ENCODE assay signal across 7 cellular contexts in the genomic region with DNA sequence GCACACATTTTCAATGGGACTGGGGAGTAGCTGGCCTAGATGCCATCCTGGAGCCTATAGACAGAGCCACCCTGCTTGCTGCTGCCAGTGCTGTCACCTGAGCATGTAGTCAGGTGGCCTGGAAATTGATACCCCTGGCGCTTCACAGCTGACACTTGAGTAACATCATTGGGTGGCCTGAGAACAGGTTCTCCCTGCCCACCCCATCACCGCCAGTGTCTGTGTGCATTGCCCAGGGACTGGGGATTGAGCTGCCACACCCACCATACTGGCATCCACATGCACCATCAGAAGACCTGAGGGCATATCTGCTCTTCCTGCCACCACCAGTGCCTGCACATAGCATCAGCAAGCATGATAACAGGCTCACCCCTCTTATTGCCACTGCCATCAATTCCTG.
"Had no signal": no experiment of that assay in that cellular context is flagged by ENCODE, and none has a peak within 500 bp of the region (broad histone marks: within the 10 kb centered on the region; RNA-seq: fewer than 3 reads in every experiment).

No MANE protein-coding gene starts in this region.

- H3K36me3 Mint-ChIP-seq: IgD-negative memory B cell had no signal

- H3K9me3 ChIP-seq: HAP-1 had no signal

- H3K4me3 ChIP-seq: GM23248, HAP-1 had no signal

- H3K27ac Mint-ChIP-seq: HFFc6, IgD-negative memory B cell had no signal

- H3K4me1 ChIP-seq: HAP-1 had no signal

- H3K4me3 Mint-ChIP-seq: HFFc6, IgD-negative memory B cell had no signal

- H2AFZ ChIP-seq: GM23248 had no signal

- H3K9ac ChIP-seq: GM23248 had no signal

- H3K27me3 Mint-ChIP-seq: IgD-negative memory B cell had no signal

- H3K27ac ChIP-seq: GM23248 had no signal

- DNase-seq: GM23248, GOT3, H7, HFFc6, KBM-7 had no signal

- H3K36me3 ChIP-seq: HAP-1 had no signal

- H3K4me1 Mint-ChIP-seq: IgD-negative memory B cell had no signal
